1 cellular context compared by ENCODE assay signal in genomic region chr13:20174656-20175405, GRCh38.
TF ChIP-seq lines count a peak whose summit lies in the region.

No MANE protein-coding gene starts in this region.

TF ChIP-seq in GM12878, 131 proteins besides CTCF, POLR2A, EP300 and RAD21 (continued from another document):
- TF ChIP-seq REST (IDR thresholded peaks at IDR 0.05; ENCODE audit: low read depth, low read length): no peak
- TF ChIP-seq BHLHE40 (IDR thresholded peaks at IDR 0.05; ENCODE audit: borderline replicate concordance in 1 of 2, low read depth in 2 of 2, low read length in 1 of 2): peak; percentile 87 to 95
- TF ChIP-seq CHD2 (IDR thresholded peaks at IDR 0.05; ENCODE audit: borderline replicate concordance, low read depth, low read length): no peak
- no peak for TF ChIP-seq NR2F1 (conservative IDR thresholded peaks at IDR 0.05)
- TF ChIP-seq ZNF207 (IDR thresholded peaks at IDR 0.05; ENCODE audit: borderline replicate concordance): no peak
- TF ChIP-seq TCF7 (IDR thresholded peaks at IDR 0.05; ENCODE audit: borderline replicate concordance): no peak
- TF ChIP-seq ATF2 (IDR thresholded peaks at IDR 0.05; ENCODE audit: low read length): 0 out of 2 replicates have a peak, but pooled peaks have one; percentile 24
TF ChIP-seq in GM12878: peak in this region for 16.
